ENCODE assay signal across 13 cellular contexts in genomic region chr2:240655931-240656886, GRCh38. TPM values are rescaled to one million over a fixed set of nuclear protein-coding genes. Genes with fewer than 3 reads are reported as not detected.
DNase-seq lines count a peak whose midpoint lies in the region; TF ChIP-seq lines count a peak whose summit lies in the region.
"Had no signal": no experiment of that assay in that cellular context is flagged by ENCODE, and none has a peak within 500 bp of the region (broad histone marks: within the 10 kb centered on the region; RNA-seq: fewer than 3 reads in every experiment).

No MANE protein-coding gene starts in this region.

- H3K27me3 ChIP-seq in mammary epithelial cell (ENCODE audit: insufficient read depth, low read length): peaks cover 2% of the 10 kb centered on the region
- peaks cover 0 to 5% of the 10 kb centered on the region in 2 donors for H3K27me3 ChIP-seq in breast epithelium
- H3K27me3 ChIP-seq in esophagus muscularis mucosa: peaks cover 0 to 63% (median 2%) of the 10 kb centered on the region in 4 donors
- H3K27me3 ChIP-seq: upper lobe of left lung had no signal

- TF ChIP-seq CTCF in mammary epithelial cell (conservative IDR thresholded peaks at IDR 0.05 in 1 of 2, IDR thresholded peaks at IDR 0.05 in 1 of 2; ENCODE audit: extremely low read depth in 1 of 2, insufficient read depth in 1 of 2, low read depth in 1 of 2, low read length in 2 of 2) (no peak), breast epithelium (IDR thresholded peaks at IDR 0.05) (no peak), esophagus muscularis mucosa (IDR thresholded peaks at IDR 0.05) (no peak)

- H3K4me1 ChIP-seq in mammary epithelial cell (ENCODE audit: insufficient read depth, low read length) (peaks cover 7% of the 10 kb centered on the region), breast epithelium (no peaks in the 10 kb centered on the region), esophagus muscularis mucosa (no peaks in the 10 kb centered on the region)
- H3K4me1 ChIP-seq: upper lobe of left lung had no signal

- no peak overlapping the region for H3K4me3 ChIP-seq in mammary epithelial cell (replicated peaks in 1 of 3; ENCODE audit: insufficient read depth in 1 of 3, low read depth in 2 of 3, low read length in 3 of 3)
- no peak overlapping the region for H3K4me3 ChIP-seq in breast epithelium
- H3K4me3 ChIP-seq in esophagus muscularis mucosa: no peak overlapping the region
- H3K4me3 ChIP-seq: upper lobe of left lung had no signal

- WGBS in mammary epithelial cell (ENCODE audit: low coverage, missing lambda C conversion rate): 19% methylated on average over 10 of the region's 10 CpGs
- 81% methylated on average over 10 of the region's 10 CpGs for WGBS in esophagus muscularis mucosa

- H4K20me1 ChIP-seq in mammary epithelial cell (ENCODE audit: insufficient read depth, low read length): no peaks in the 10 kb centered on the region

- H3K9ac ChIP-seq in mammary epithelial cell (ENCODE audit: insufficient read depth, low read length): no peak overlapping the region

- BruUV-seq in mammary epithelial cell (replicated peaks; lab: Mats Ljungman, UMichigan): no TSS peak

- no peaks in the 10 kb centered on the region for H3K79me2 ChIP-seq in mammary epithelial cell (ENCODE audit: insufficient read depth, low read length)

- dilution Hi-C loops in mammary epithelial cell (cut with HindIII; ENCODE audit: low sequenced_read_pairs): no loop called here

- H3K9me3 ChIP-seq in mammary epithelial cell (replicated peaks; ENCODE audit: insufficient read depth, low read length): no peaks in the 10 kb centered on the region
- no peaks in the 10 kb centered on the region for H3K9me3 ChIP-seq in breast epithelium
- peaks cover 0 to 5% (median 0%) of the 10 kb centered on the region in 4 donors for H3K9me3 ChIP-seq in esophagus muscularis mucosa
- H3K9me3 ChIP-seq: upper lobe of left lung had no signal

- H2AFZ ChIP-seq in mammary epithelial cell (ENCODE audit: low read depth, low read length): peak overlapping the region; percentile 68

- TF ChIP-seq EP300 in esophagus muscularis mucosa (IDR thresholded peaks at IDR 0.05): no peak

- H3K27ac ChIP-seq in mammary epithelial cell (ENCODE audit: insufficient read depth, low read depth, low read length) (no peak overlapping the region), breast epithelium (no peak overlapping the region), esophagus muscularis mucosa (replicated peaks in 1 of 4) (no peak overlapping the region)
- H3K27ac ChIP-seq: upper lobe of left lung had no signal

- intact Hi-C loops in mammary epithelial cell (cut with micrococcal nuclease): no loop called here
- intact Hi-C loops in breast epithelium (cut with DNase I; ENCODE audit: low total_unique reads): no loop called here
- intact Hi-C loops in esophagus muscularis mucosa (cut with DNase I): no loop called here

- DNase-seq in mammary epithelial cell (peak; percentile 20), breast epithelium (ENCODE audit: low spot score in 2 of 2) (no peak), M059J (ENCODE audit: low read depth) (peak; percentile 44), esophagus muscularis mucosa (ENCODE audit: extremely low spot score) (peak; percentile 90), epidermal melanocyte (ENCODE audit: insufficient read length, low spot score) (no peak), C1 segment of cervical spinal cord (lab: John Stamatoyannopoulos, UW) (no peak), COR-L47 (lab: John Stamatoyannopoulos, UW) (no peak)
- DNase-seq in stimulated activated CD4-positive, alpha-beta T cell treated with anti-CD3 and anti-CD28 coated beads, Interleukin-4, amount 100 ng/mL, for 24 hours: no peak
- DNase-seq: activated naive CD4-positive, alpha-beta T cell treated with anti-CD3 and anti-CD28 coated beads, Interleukin-2, amount 50 U/mL, for 16 hours; erythroblast; midbrain; upper lobe of left lung had no signal

- in situ Hi-C loops in mammary epithelial cell (cut with MboI; ENCODE audit: low sequenced_read_pairs in 2 of 2): no loop called here

- H3K4me2 ChIP-seq in mammary epithelial cell (ENCODE audit: insufficient read depth, low read depth, low read length): peak overlapping the region; percentile 7

- TF ChIP-seq POLR2A in breast epithelium (IDR thresholded peaks at IDR 0.05): no peak
- TF ChIP-seq POLR2A in esophagus muscularis mucosa (IDR thresholded peaks at IDR 0.05; ENCODE audit: low read depth): no peak

- no peaks in the 10 kb centered on the region for H3K36me3 ChIP-seq in mammary epithelial cell (ENCODE audit: insufficient read depth, low read length)
- no peaks in the 10 kb centered on the region for H3K36me3 ChIP-seq in breast epithelium
- no peaks in the 10 kb centered on the region for H3K36me3 ChIP-seq in esophagus muscularis mucosa
- H3K36me3 ChIP-seq: upper lobe of left lung had no signal

- CTCF ChIA-PET in mammary epithelial cell (lab: Charles Lee; ENCODE audit: low non-redundant PET): no interaction called here

RNA-seq across cellular contexts. Expression of gene AQP12B, which starts 26.5 kb away (rescaled TPM):
- not detected for total RNA-seq in mammary epithelial cell
- polyA plus RNA-seq in mammary epithelial cell: not detected
- polyA minus RNA-seq in mammary epithelial cell: not detected
- total RNA-seq in breast epithelium: not detected
- total RNA-seq in M059J (2014; rRNA removed; shearing (Covaris generic)): not detected in 2 replicates
- total RNA-seq in esophagus muscularis mucosa: not detected
- total RNA-seq: CD4-positive, CD25-positive, alpha-beta regulatory T cell; upper lobe of left lung had no signal
- polyA plus RNA-seq: CD4-positive, CD25-positive, alpha-beta regulatory T cell had no signal

RNA-seq across cellular contexts. Expression of gene GPR35, which starts 30.9 kb away (rescaled TPM):
- total RNA-seq in mammary epithelial cell (under 1 TPM; 0.17 to 0.28 TPM), breast epithelium (1 to 10 TPM; 1.6 to 4.7 (median 2.6) TPM), esophagus muscularis mucosa (1 to 10 TPM; 1.8 to 4.0 (median 2.2) TPM)
- 0.06 TPM for polyA plus RNA-seq in mammary epithelial cell
- polyA minus RNA-seq in mammary epithelial cell: 2.1 TPM
- total RNA-seq in M059J (2014; rRNA removed; shearing (Covaris generic)): 0.17 TPM in 1 of 2 replicates, not detected in the other

RNA-seq across cellular contexts. Expression of gene AQP12A, which starts 35.5 kb away (rescaled TPM):
- total RNA-seq in mammary epithelial cell: not detected
- polyA plus RNA-seq in mammary epithelial cell: not detected
- polyA minus RNA-seq in mammary epithelial cell: not detected
- total RNA-seq in breast epithelium: not detected
- not detected in 2 replicates for total RNA-seq in M059J (2014; rRNA removed; shearing (Covaris generic))
- not detected for total RNA-seq in esophagus muscularis mucosa
- total RNA-seq: CD4-positive, CD25-positive, alpha-beta regulatory T cell; upper lobe of left lung had no signal
- polyA plus RNA-seq: CD4-positive, CD25-positive, alpha-beta regulatory T cell had no signal

Comparison
In these comparisons a context has a peak if more than half of its experiments do, and no peak if none do; other contexts are left out.
1. DNase-seq: peak in mammary epithelial cell (single experiment), M059J (single experiment) and esophagus muscularis mucosa (single experiment); none in breast epithelium (0 of 2), stimulated activated CD4-positive, alpha-beta T cell treated with anti-CD3 and anti-CD28 coated beads, Interleukin-4, amount 100 ng/mL, for 24 hours (single experiment), epidermal melanocyte (single experiment), C1 segment of cervical spinal cord (0 of 14) and COR-L47 (single experiment).